In genomic region chr20:62780204-62780603, GRCh38 we compare ENCODE assay signal across 2 cellular contexts.
TF ChIP-seq lines count a peak whose summit lies in the region.

No MANE protein-coding gene starts in this region.

TF ChIP-seq in HepG2, 621 proteins besides CTCF, POLR2A, EP300 and RAD21:
- TF ChIP-seq TRIM22 (IDR thresholded peaks at IDR 0.05) (no peak), ZBTB38 (CRISPR knock-in tag; IDR thresholded peaks at IDR 0.05) (0 out of 2 replicates have a peak, but pooled peaks have one; percentile 12), NFE2L1 (CRISPR knock-in tag; IDR thresholded peaks at IDR 0.05; ENCODE audit: borderline replicate concordance) (0 out of 2 replicates have a peak, but pooled peaks have one; percentile 17), MYC (CRISPR knock-in tag; IDR thresholded peaks at IDR 0.05; ENCODE audit: borderline replicate concordance) (0 out of 2 replicates have a peak, but pooled peaks have one; percentile 17)
- TF ChIP-seq, protein P1, sequence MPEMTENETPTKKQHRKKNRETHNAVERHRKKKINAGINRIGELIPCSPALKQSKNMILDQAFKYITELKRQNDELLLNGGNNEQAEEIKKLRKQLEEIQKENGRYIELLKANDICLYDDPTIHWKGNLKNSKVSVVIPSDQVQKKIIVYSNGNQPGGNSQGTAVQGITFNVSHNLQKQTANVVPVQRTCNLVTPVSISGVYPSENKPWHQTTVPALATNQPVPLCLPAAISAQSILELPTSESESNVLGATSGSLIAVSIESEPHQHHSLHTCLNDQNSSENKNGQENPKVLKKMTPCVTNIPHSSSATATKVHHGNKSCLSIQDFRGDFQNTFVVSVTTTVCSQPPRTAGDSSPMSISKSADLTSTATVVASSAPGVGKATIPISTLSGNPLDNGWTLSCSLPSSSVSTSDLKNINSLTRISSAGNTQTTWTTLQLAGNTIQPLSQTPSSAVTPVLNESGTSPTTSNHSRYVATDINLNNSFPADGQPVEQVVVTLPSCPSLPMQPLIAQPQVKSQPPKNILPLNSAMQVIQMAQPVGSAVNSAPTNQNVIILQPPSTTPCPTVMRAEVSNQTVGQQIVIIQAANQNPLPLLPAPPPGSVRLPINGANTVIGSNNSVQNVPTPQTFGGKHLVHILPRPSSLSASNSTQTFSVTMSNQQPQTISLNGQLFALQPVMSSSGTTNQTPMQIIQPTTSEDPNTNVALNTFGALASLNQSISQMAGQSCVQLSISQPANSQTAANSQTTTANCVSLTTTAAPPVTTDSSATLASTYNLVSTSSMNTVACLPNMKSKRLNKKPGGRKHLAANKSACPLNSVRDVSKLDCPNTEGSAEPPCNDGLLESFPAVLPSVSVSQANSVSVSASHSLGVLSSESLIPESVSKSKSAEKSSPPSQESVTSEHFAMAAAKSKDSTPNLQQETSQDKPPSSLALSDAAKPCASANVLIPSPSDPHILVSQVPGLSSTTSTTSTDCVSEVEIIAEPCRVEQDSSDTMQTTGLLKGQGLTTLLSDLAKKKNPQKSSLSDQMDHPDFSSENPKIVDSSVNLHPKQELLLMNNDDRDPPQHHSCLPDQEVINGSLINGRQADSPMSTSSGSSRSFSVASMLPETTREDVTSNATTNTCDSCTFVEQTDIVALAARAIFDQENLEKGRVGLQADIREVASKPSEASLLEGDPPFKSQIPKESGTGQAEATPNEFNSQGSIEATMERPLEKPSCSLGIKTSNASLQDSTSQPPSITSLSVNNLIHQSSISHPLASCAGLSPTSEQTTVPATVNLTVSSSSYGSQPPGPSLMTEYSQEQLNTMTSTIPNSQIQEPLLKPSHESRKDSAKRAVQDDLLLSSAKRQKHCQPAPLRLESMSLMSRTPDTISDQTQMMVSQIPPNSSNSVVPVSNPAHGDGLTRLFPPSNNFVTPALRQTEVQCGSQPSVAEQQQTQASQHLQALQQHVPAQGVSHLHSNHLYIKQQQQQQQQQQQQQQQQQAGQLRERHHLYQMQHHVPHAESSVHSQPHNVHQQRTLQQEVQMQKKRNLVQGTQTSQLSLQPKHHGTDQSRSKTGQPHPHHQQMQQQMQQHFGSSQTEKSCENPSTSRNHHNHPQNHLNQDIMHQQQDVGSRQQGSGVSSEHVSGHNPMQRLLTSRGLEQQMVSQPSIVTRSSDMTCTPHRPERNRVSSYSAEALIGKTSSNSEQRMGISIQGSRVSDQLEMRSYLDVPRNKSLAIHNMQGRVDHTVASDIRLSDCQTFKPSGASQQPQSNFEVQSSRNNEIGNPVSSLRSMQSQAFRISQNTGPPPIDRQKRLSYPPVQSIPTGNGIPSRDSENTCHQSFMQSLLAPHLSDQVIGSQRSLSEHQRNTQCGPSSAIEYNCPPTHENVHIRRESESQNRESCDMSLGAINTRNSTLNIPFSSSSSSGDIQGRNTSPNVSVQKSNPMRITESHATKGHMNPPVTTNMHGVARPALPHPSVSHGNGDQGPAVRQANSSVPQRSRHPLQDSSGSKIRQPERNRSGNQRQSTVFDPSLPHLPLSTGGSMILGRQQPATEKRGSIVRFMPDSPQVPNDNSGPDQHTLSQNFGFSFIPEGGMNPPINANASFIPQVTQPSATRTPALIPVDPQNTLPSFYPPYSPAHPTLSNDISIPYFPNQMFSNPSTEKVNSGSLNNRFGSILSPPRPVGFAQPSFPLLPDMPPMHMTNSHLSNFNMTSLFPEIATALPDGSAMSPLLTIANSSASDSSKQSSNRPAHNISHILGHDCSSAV (CRISPR knock-in tag; IDR thresholded peaks at IDR 0.05; ENCODE audit: borderline replicate concordance): no peak

TF ChIP-seq in SK-N-SH, 30 proteins besides CTCF, POLR2A, EP300 and RAD21:
- TF ChIP-seq MXI1 (IDR thresholded peaks at IDR 0.05; ENCODE audit: low read depth, low read length) (no peak), SIN3A (IDR thresholded peaks at IDR 0.05; ENCODE audit: borderline replicate concordance, low read depth, low read length) (no peak), RFX5 (IDR thresholded peaks at IDR 0.05; ENCODE audit: low read length) (no peak), NRF1 (IDR thresholded peaks at IDR 0.05; ENCODE audit: low read depth, low read length) (no peak), SMC3 (IDR thresholded peaks at IDR 0.05; ENCODE audit: low read depth, low read length) (no peak), JUND (IDR thresholded peaks at IDR 0.05) (no peak), CHD2 (IDR thresholded peaks at IDR 0.05; ENCODE audit: low read length, partially characterized antibody) (no peak)
